Comparison of ENCODE assay signal across 1 cellular context in the genomic region with DNA sequence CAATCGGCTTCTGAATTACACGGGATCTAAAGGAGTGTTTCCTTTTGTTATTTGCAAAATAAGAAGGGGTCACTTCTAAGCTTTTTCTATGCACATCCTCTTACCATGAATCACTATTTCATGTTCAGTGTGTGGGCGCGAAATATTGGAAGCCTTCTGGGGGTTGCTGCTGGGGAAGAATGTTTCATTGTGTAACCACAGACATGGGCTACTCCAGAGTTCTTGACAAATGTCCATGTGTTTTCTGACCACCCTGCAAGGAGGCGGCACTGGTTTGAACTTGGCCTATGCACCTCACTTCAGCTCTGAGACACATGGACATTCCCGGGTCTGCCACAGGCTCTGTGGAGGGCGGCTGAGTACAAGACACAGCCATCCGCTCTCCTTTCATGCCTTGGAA.
TF ChIP-seq lines count a peak whose summit lies in the region.

No MANE protein-coding gene starts in this region.

TF ChIP-seq in IMR-90, 13 proteins besides CTCF, POLR2A, EP300 and RAD21:
- TF ChIP-seq CEBPB (IDR thresholded peaks at IDR 0.05; ENCODE audit: low read depth, low read length), result 0 out of 2 replicates have a peak, but pooled peaks have one; percentile 20
- TF ChIP-seq MAFK (IDR thresholded peaks at IDR 0.05; ENCODE audit: low read depth, low read length), result no peak
